In genomic region chr22:50261615-50262459, GRCh38 we compare ENCODE assay signal across 8 cellular contexts. TPM values are rescaled to one million over a fixed set of nuclear protein-coding genes. Genes with fewer than 3 reads are reported as not detected.
DNase-seq lines count a peak whose midpoint lies in the region; ATAC-seq and TF ChIP-seq lines count a peak whose summit lies in the region.

Gene MAPK12 (minus strand): TSS chr22:50261683. CDS start chr22:50261509, 174 bp downstream.

- BruUV-seq in MCF 10A (replicated peaks; lab: Mats Ljungman, UMichigan), result no TSS peak

- H3K4me3 Mint-ChIP-seq in activated naive CD4-positive, alpha-beta T cell treated with anti-CD3 and anti-CD28 coated beads, Interleukin-2, amount 10 ng/mL, durations not matched to agents 7 days and 5 days, result peak within 1 kb of the TSS; percentile 56
- H3K4me3 Mint-ChIP-seq in MCF 10A (ENCODE audit: unreplicated experiment), result peak within 1 kb of the TSS; percentile 66

- no peaks in the 10 kb centered on the region for H3K36me3 Mint-ChIP-seq in activated naive CD4-positive, alpha-beta T cell treated with anti-CD3 and anti-CD28 coated beads, Interleukin-2, amount 10 ng/mL, durations not matched to agents 7 days and 5 days
- no peaks in the 10 kb centered on the region for H3K36me3 Mint-ChIP-seq in MCF 10A (ENCODE audit: insufficient read depth, unreplicated experiment)

- POLR2A ChIA-PET in MCF 10A (lab: Yijun Ruan, JAX), result interaction anchor here (0.7 to 2.3 kb wide), 8 partner anchors 10 to 65 kb away, joined by 3 to 11 read pairs (median 5); partner anchors contain the start of genes DENND6B, HDAC10 and PLXNB2

- H3K27me3 ChIP-seq in thymus (ENCODE audit: control insufficient read depth, insufficient read depth), result peaks cover 52% of the 10 kb centered on the region

- H3K9me3 ChIP-seq in thymus (ENCODE audit: control insufficient read depth), result no peaks in the 10 kb centered on the region

- DNase-seq in activated naive CD4-positive, alpha-beta T cell treated with anti-CD3 and anti-CD28 coated beads, Interleukin-2, amount 10 ng/mL, durations not matched to agents 7 days and 5 days, result no peak
- no peak for DNase-seq in activated naive CD4-positive, alpha-beta T cell (lab: John Stamatoyannopoulos, UW)
- DNase-seq in NAMALWA (ENCODE audit: low spot score), result peak; percentile 48
- no peak for DNase-seq in MCF 10A (ENCODE audit: unreplicated experiment)
- peak; percentile 39 for DNase-seq in kidney tubule cell (ENCODE audit: low spot score)
- no peak for DNase-seq in islet precursor cell

- no peaks in the 10 kb centered on the region for H3K36me3 ChIP-seq in thymus (ENCODE audit: control insufficient read depth, insufficient read depth)

- peak within 1 kb of the TSS; percentile 37 for H3K4me3 ChIP-seq in thymus (ENCODE audit: low read length)

- H3K4me1 Mint-ChIP-seq in activated naive CD4-positive, alpha-beta T cell treated with anti-CD3 and anti-CD28 coated beads, Interleukin-2, amount 10 ng/mL, durations not matched to agents 7 days and 5 days, result peaks cover 7% of the 10 kb centered on the region
- H3K4me1 Mint-ChIP-seq in MCF 10A (ENCODE audit: insufficient read depth, unreplicated experiment), result peaks cover 5% of the 10 kb centered on the region

- intact Hi-C loops in MCF 10A (cut with micrococcal nuclease), result no loop called here

- no peak for TF ChIP-seq CTCF in MCF 10A (IDR thresholded peaks at IDR 0.05; ENCODE audit: unreplicated experiment)

- peaks cover 76% of the 10 kb centered on the region for H3K27me3 Mint-ChIP-seq in activated naive CD4-positive, alpha-beta T cell treated with anti-CD3 and anti-CD28 coated beads, Interleukin-2, amount 10 ng/mL, durations not matched to agents 7 days and 5 days
- H3K27me3 Mint-ChIP-seq in MCF 10A (ENCODE audit: insufficient read depth, unreplicated experiment), result no peaks in the 10 kb centered on the region

- no peaks in the 10 kb centered on the region for H3K4me1 ChIP-seq in thymus (ENCODE audit: control insufficient read depth, insufficient read depth, low read length)

- ATAC-seq in HG03095 (IDR thresholded peaks at IDR 0.05; ENCODE audit: unreplicated experiment), result no peak

- no peaks in the 10 kb centered on the region for H3K9me3 Mint-ChIP-seq in activated naive CD4-positive, alpha-beta T cell treated with anti-CD3 and anti-CD28 coated beads, Interleukin-2, amount 10 ng/mL, durations not matched to agents 7 days and 5 days
- H3K9me3 Mint-ChIP-seq in MCF 10A (ENCODE audit: unreplicated experiment), result no peaks in the 10 kb centered on the region

- H3K27ac ChIP-seq in thymus (ENCODE audit: low read depth), result no peak within 1 kb of the TSS

- H3K27ac Mint-ChIP-seq in activated naive CD4-positive, alpha-beta T cell treated with anti-CD3 and anti-CD28 coated beads, Interleukin-2, amount 10 ng/mL, durations not matched to agents 7 days and 5 days, result no peak within 1 kb of the TSS
- no peak within 1 kb of the TSS for H3K27ac Mint-ChIP-seq in MCF 10A (ENCODE audit: low read depth, unreplicated experiment)

- CTCF ChIA-PET in activated naive CD4-positive, alpha-beta T cell treated with anti-CD3 and anti-CD28 coated beads, Interleukin-2, amount 10 ng/mL, durations not matched to agents 7 days and 5 days (lab: Charles Lee), result interaction anchor here (1.1 to 2.1 kb wide), 4 partner anchors 9 to 80 kb away, joined by 3 to 7 read pairs (median 4); partner anchors contain the start of gene HDAC10
- CTCF ChIA-PET in MCF 10A (lab: Yijun Ruan, JAX), result interaction anchor here (0.9 to 1.6 kb wide), 4 partner anchors 9 to 14 kb away, joined by 4 to 9 read pairs (median 6); no protein-coding TSS in a partner anchor

- 3% methylated on average over 61 of the region's 61 CpGs for WGBS in thymus

RNA-seq across cellular contexts. Expression of gene MAPK12, which starts in this region (rescaled TPM):
- total RNA-seq in MCF 10A (2022), result 24.9 and 25.0 TPM in 2 replicates
- 8.2 TPM for polyA plus RNA-seq in thymus

Comparison
In these comparisons a context has a peak if more than half of its experiments do, and no peak if none do; other contexts are left out.
1. DNase-seq: peak in NAMALWA (single experiment) and kidney tubule cell (single experiment); none in activated naive CD4-positive, alpha-beta T cell treated with anti-CD3 and anti-CD28 coated beads, Interleukin-2, amount 10 ng/mL, durations not matched to agents 7 days and 5 days (single experiment), activated naive CD4-positive, alpha-beta T cell (0 of 4), MCF 10A (single experiment) and islet precursor cell (single experiment).